20 cellular contexts compared by ENCODE assay signal in genomic region chr10:132320776-132321469, GRCh38. TPM values are rescaled to one million over a fixed set of nuclear protein-coding genes. Genes with fewer than 3 reads are reported as not detected.
DNase-seq lines count a peak whose midpoint lies in the region; ATAC-seq, FAIRE-seq and TF ChIP-seq lines count a peak whose summit lies in the region.
"Had no signal": no experiment of that assay in that cellular context is flagged by ENCODE, and none has a peak within 500 bp of the region (broad histone marks: within the 10 kb centered on the region; RNA-seq: fewer than 3 reads in every experiment).

No MANE protein-coding gene starts in this region.

- peaks cover 45% of the 10 kb centered on the region for H3K4me1 Mint-ChIP-seq in stimulated activated effector memory CD8-positive, alpha-beta T cell treated with anti-CD3 and anti-CD28 coated beads, Interleukin-12 subunit alpha, Interleukin-12 subunit beta, amount 100 ng/mL, for 72 hours

- FAIRE-seq in HepG2 (lab: Jason Lieb, UNC), result no peak

- ATAC-seq in HepG2 (no peak), right lobe of liver (no peak), GM19328 (IDR thresholded peaks at IDR 0.05; ENCODE audit: unreplicated experiment) (no peak)
- ATAC-seq in stimulated activated effector memory CD8-positive, alpha-beta T cell treated with anti-CD3 and anti-CD28 coated beads, Interleukin-12 subunit alpha, Interleukin-12 subunit beta, amount 100 ng/mL, for 72 hours, result no peak
- ATAC-seq: body of pancreas; naive thymus-derived CD8-positive, alpha-beta T cell had no signal

- no peaks in the 10 kb centered on the region for H3K9me3 ChIP-seq in HepG2 (ENCODE audit: low read length)
- no peaks in the 10 kb centered on the region for H3K9me3 ChIP-seq in right lobe of liver
- H3K9me3 ChIP-seq in fibroblast of lung (ENCODE audit: control insufficient read depth, insufficient read depth, low read depth, low read length), result no peaks in the 10 kb centered on the region
- H3K9me3 ChIP-seq: body of pancreas, testis had no signal

- H3K27me3 ChIP-seq in HepG2 (ENCODE audit: control insufficient read depth in 1 of 2, insufficient read depth in 2 of 2, low read length in 2 of 2), result no peaks in the 10 kb centered on the region
- no peaks in the 10 kb centered on the region for H3K27me3 ChIP-seq in right lobe of liver
- H3K27me3 ChIP-seq in fibroblast of lung (ENCODE audit: control insufficient read depth, insufficient read depth, low read length), result no peaks in the 10 kb centered on the region
- H3K27me3 ChIP-seq: body of pancreas, hepatocyte, testis had no signal

- peak overlapping the region; percentile 84 for H3K27ac Mint-ChIP-seq in stimulated activated effector memory CD8-positive, alpha-beta T cell treated with anti-CD3 and anti-CD28 coated beads, Interleukin-12 subunit alpha, Interleukin-12 subunit beta, amount 100 ng/mL, for 72 hours
- H3K27ac Mint-ChIP-seq: activated T-cell treated with anti-CD3 and anti-CD28 coated beads, Interleukin-2, amount 50 U/mL, for 72 hours; naive thymus-derived CD8-positive, alpha-beta T cell had no signal

- TF ChIP-seq POLR2A in HepG2 (IDR thresholded peaks at IDR 0.05; ENCODE audit: insufficient read depth in 1 of 2, low read depth in 2 of 2, low read length in 2 of 2), result no peak
- TF ChIP-seq POLR2A in right lobe of liver (IDR thresholded peaks at IDR 0.05), result no peak

- H3K9me3 Mint-ChIP-seq in stimulated activated effector memory CD8-positive, alpha-beta T cell treated with anti-CD3 and anti-CD28 coated beads, Interleukin-12 subunit alpha, Interleukin-12 subunit beta, amount 100 ng/mL, for 72 hours, result no peaks in the 10 kb centered on the region
- H3K9me3 Mint-ChIP-seq: activated B cell treated with CpG ODN at 0.5 μM for 24 hours; activated CD8-positive, alpha-beta T cell treated with anti-CD3 and anti-CD28 coated beads for 36 hours; activated T-cell treated with anti-CD3 and anti-CD28 coated beads, Interleukin-2, amount 50 U/mL, for 72 hours; naive thymus-derived CD8-positive, alpha-beta T cell had no signal

- no peak for TF ChIP-seq CTCF in HepG2 (CRISPR knock-in tag; IDR thresholded peaks at IDR 0.05)
- no peak for TF ChIP-seq CTCF in right lobe of liver (IDR thresholded peaks at IDR 0.05)
- TF ChIP-seq CTCF in fibroblast of lung (conservative IDR thresholded peaks at IDR 0.05 in 1 of 2, IDR thresholded peaks at IDR 0.05 in 1 of 2; ENCODE audit: low read depth in 1 of 2, low read length in 2 of 2), result no peak

- no peak for TF ChIP-seq RAD21 in HepG2 (CRISPR knock-in tag; IDR thresholded peaks at IDR 0.05)

- no peaks in the 10 kb centered on the region for H3K79me2 ChIP-seq in HepG2 (ENCODE audit: insufficient read depth, low read length)
- peaks cover 1% of the 10 kb centered on the region for H3K79me2 ChIP-seq in fibroblast of lung (ENCODE audit: control insufficient read depth, insufficient read depth, low read length)
- H3K79me2 ChIP-seq: hepatocyte had no signal

- H3K27ac ChIP-seq in HepG2 (ENCODE audit: extremely low read length, insufficient read depth, low read length), result no peak overlapping the region
- H3K27ac ChIP-seq in right lobe of liver, result no peak overlapping the region
- peak overlapping the region; percentile 78 for H3K27ac ChIP-seq in fibroblast of lung (ENCODE audit: insufficient read depth, low read length)
- H3K27ac ChIP-seq: body of pancreas, coronary artery, hepatocyte, SK-N-MC, testis had no signal

- in situ Hi-C loops in HepG2 (cut with HindIII; ENCODE audit: extremely low pct_ligation_motif_present, low pct_unique_long_range_greater_than_20kb), result no loop called here

- TF ChIP-seq EP300 in HepG2 (IDR thresholded peaks at IDR 0.05; ENCODE audit: low read depth in 2 of 2, low read length in 2 of 2), result no peak
- no peak for TF ChIP-seq EP300 in HepG2 (CRISPR knock-in tag; IDR thresholded peaks at IDR 0.05; ENCODE audit: borderline replicate concordance)

- no peak for DNase-seq in HepG2 (ENCODE audit: low spot score)
- DNase-seq in right lobe of liver, result no peak
- DNase-seq in RPMI7951 (ENCODE audit: low read depth), result peak; percentile 40
- DNase-seq in fibroblast of lung (ENCODE audit: low read depth in 2 of 2), result no peak
- DNase-seq in stimulated activated effector memory CD8-positive, alpha-beta T cell treated with anti-CD3 and anti-CD28 coated beads, Interleukin-12 subunit alpha, Interleukin-12 subunit beta, amount 100 ng/mL, for 72 hours (ENCODE audit: low spot score in 2 of 2), result no peak
- no peak for DNase-seq in mesenteric fat pad (ENCODE audit: low spot score)
- no peak for DNase-seq in GF-D8 (lab: John Stamatoyannopoulos, UW)
- DNase-seq: activated B cell treated with CpG ODN at 0.5 μM for 24 hours; islet precursor cell; naive thymus-derived CD8-positive, alpha-beta T cell; NCI-H1092 treated with DMSO at 0.1 percent for 48 hours; NCI-H2081; testis had no signal

- H3K9ac ChIP-seq in HepG2 (ENCODE audit: insufficient read depth, low read depth, low read length), result no peak overlapping the region
- no peak overlapping the region for H3K9ac ChIP-seq in fibroblast of lung (ENCODE audit: insufficient read depth, low read length)

- H2AFZ ChIP-seq in HepG2 (ENCODE audit: low read length), result no peak overlapping the region
- no peak overlapping the region for H2AFZ ChIP-seq in fibroblast of lung (ENCODE audit: low read length)
- H2AFZ ChIP-seq: hepatocyte had no signal

- H3K4me3 ChIP-seq in HepG2 (replicated peaks in 1 of 3; ENCODE audit: insufficient read depth in 1 of 3, low read depth in 2 of 3, low read length in 3 of 3) (peak overlapping the region in 1 of 3 experiments; percentile 39; a peak in 1 of 6 replicates), right lobe of liver (no peak overlapping the region), fibroblast of lung (replicated peaks in 1 of 4; ENCODE audit: control extremely low read depth in 1 of 4, insufficient read depth in 1 of 4, low read depth in 3 of 4, low read length in 4 of 4) (no peak overlapping the region)
- H3K4me3 ChIP-seq: body of pancreas, coronary artery, hepatocyte, SK-N-MC, testis had no signal

- no peaks in the 10 kb centered on the region for H4K20me1 ChIP-seq in HepG2 (ENCODE audit: insufficient read depth, low read length)
- no peaks in the 10 kb centered on the region for H4K20me1 ChIP-seq in fibroblast of lung (ENCODE audit: control insufficient read depth, extremely low read depth, insufficient read depth, low read length)

- H3K4me1 ChIP-seq in HepG2 (ENCODE audit: insufficient read depth, low read length), result peaks cover 26% of the 10 kb centered on the region
- peaks cover 0 to 7% (median 0%) of the 10 kb centered on the region in 4 donors for H3K4me1 ChIP-seq in right lobe of liver
- peaks cover 16% of the 10 kb centered on the region for H3K4me1 ChIP-seq in fibroblast of lung (ENCODE audit: control insufficient read depth, extremely low read depth, insufficient read depth, low read length)
- H3K4me1 ChIP-seq: body of pancreas, testis had no signal

- no TSS peak for BruUV-seq in HepG2 (replicated peaks; lab: Mats Ljungman, UMichigan)

- no peak overlapping the region; the same call in 1 of the 2 replicates for H3K4me2 ChIP-seq in HepG2 (ENCODE audit: low read depth, low read length)
- no peak overlapping the region for H3K4me2 ChIP-seq in fibroblast of lung (ENCODE audit: extremely low read depth, insufficient read depth, low read length)

- POLR2A ChIA-PET in HepG2 (lab: Yijun Ruan, JAX), result interaction anchor here (1.6 kb wide), 1 partner anchor 13 kb away, joined by 4 read pairs; the partner anchor contains the start of gene STK32C

- H3K36me3 ChIP-seq in HepG2 (replicated peaks in 1 of 2; ENCODE audit: control insufficient read depth in 1 of 2, insufficient read depth in 2 of 2, low read length in 2 of 2) (no peaks in the 10 kb centered on the region), right lobe of liver (no peaks in the 10 kb centered on the region), fibroblast of lung (ENCODE audit: control insufficient read depth, insufficient read depth, low read length) (peaks cover 4% of the 10 kb centered on the region)

- intact Hi-C loops in HepG2 (cut with micrococcal nuclease; ENCODE audit: unreplicated experiment) (no loop called here), right lobe of liver (cut with DNase I) (no loop called here)

- 93% methylated on average over 9 of the region's 9 CpGs for WGBS in HepG2 (ENCODE audit: low lambda C conversion rate)
- 73% methylated on average over 4 of the region's 9 CpGs for WGBS in right lobe of liver (ENCODE audit: insufficient coverage, low coverage, low lambda C conversion rate, missing lambda C conversion rate)

- no peaks in the 10 kb centered on the region for H3K36me3 Mint-ChIP-seq in stimulated activated effector memory CD8-positive, alpha-beta T cell treated with anti-CD3 and anti-CD28 coated beads, Interleukin-12 subunit alpha, Interleukin-12 subunit beta, amount 100 ng/mL, for 72 hours

- peak overlapping the region; percentile 60 for H3K4me3 Mint-ChIP-seq in stimulated activated effector memory CD8-positive, alpha-beta T cell treated with anti-CD3 and anti-CD28 coated beads, Interleukin-12 subunit alpha, Interleukin-12 subunit beta, amount 100 ng/mL, for 72 hours
- H3K4me3 Mint-ChIP-seq: activated B cell treated with CpG ODN at 0.5 μM for 24 hours; activated CD8-positive, alpha-beta T cell treated with anti-CD3 and anti-CD28 coated beads for 36 hours; naive thymus-derived CD8-positive, alpha-beta T cell had no signal

- CTCF ChIA-PET in HepG2 (lab: Yijun Ruan, JAX; ENCODE audit: low intra/inter-chr PET ratio, low total read pairs), result no interaction called here

RNA-seq across cellular contexts. Expression of gene LRRC27, which starts 11.1 kb away (rescaled TPM):
- total RNA-seq in HepG2 (2016; rRNA removed; fragmentation: Illumina TruSeq; extraction: Trizol) (3.9 and 4.6 TPM in 2 replicates), right lobe of liver (1 to 10 TPM; 2.2 to 5.4 (median 3.2) TPM), fibroblast of lung (11.7 and 13.1 TPM in 2 replicates), mesenteric fat pad (9.0 TPM)
- 2.1 and 2.2 TPM in 2 replicates for total RNA-seq in HepG2 (2016; cell fraction: cytosol; rRNA removed; fragmentation: Illumina TruSeq; extraction: Trizol; ENCODE audit: low read depth)
- total RNA-seq in HepG2 (2016; cell fraction: insoluble cytoplasmic fraction; rRNA removed; fragmentation: Illumina TruSeq; extraction: Trizol), result 3.2 and 4.3 TPM in 2 replicates
- 2.1 and 2.5 TPM in 2 replicates for total RNA-seq in HepG2 (2016; cell fraction: membrane; rRNA removed; fragmentation: Illumina TruSeq; extraction: Trizol)
- total RNA-seq in HepG2 (2016; cell fraction: nucleus; rRNA removed; fragmentation: Illumina TruSeq; extraction: Trizol), result 5.9 and 7.5 TPM in 2 replicates
- polyA plus RNA-seq in HepG2 (2011; rRNA removed) (4.2 and 4.3 TPM in 2 replicates), fibroblast of lung (3.5 and 4.1 TPM in 2 replicates)
- polyA plus RNA-seq in HepG2 (2011; cell fraction: cytosol; rRNA removed), result 1.8 and 1.9 TPM in 2 replicates
- polyA plus RNA-seq in HepG2 (2011; cell fraction: nucleus; rRNA removed), result 14.3 and 14.5 TPM in 2 replicates
- 3.2 and 3.6 TPM in 2 replicates for polyA plus RNA-seq in HepG2 (2012)
- 0.82 and 0.88 TPM in 2 replicates for polyA plus RNA-seq in HepG2 (2016; cell fraction: cytosol; fragmentation: Illumina TruSeq; extraction: Trizol; ENCODE audit: low read depth)
- polyA plus RNA-seq in HepG2 (2016; cell fraction: insoluble cytoplasmic fraction; fragmentation: Illumina TruSeq; extraction: Trizol; ENCODE audit: low read depth), result 3.6 and 4.7 TPM in 2 replicates
- 2.6 and 2.7 TPM in 2 replicates for polyA plus RNA-seq in HepG2 (2016; cell fraction: membrane; fragmentation: Illumina TruSeq; extraction: Trizol; ENCODE audit: low read depth)
- polyA plus RNA-seq in HepG2 (2016; cell fraction: nucleus; fragmentation: Illumina TruSeq; extraction: Trizol; ENCODE audit: insufficient read depth, low read depth), result 11.7 and 14.6 TPM in 2 replicates
- 2.7 and 3.0 TPM in 2 replicates for polyA minus RNA-seq in HepG2 (2011; rRNA and poly(A)+ RNA removed; ENCODE audit: low replicate concordance)
- 0.88 and 1.4 TPM in 2 replicates for polyA minus RNA-seq in HepG2 (2011; cell fraction: cytosol; rRNA and poly(A)+ RNA removed)
- polyA minus RNA-seq in HepG2 (2011; cell fraction: nucleus; rRNA and poly(A)+ RNA removed), result 11.1 and 12.3 TPM in 2 replicates
- 3.0 and 4.3 TPM in 2 replicates for total RNA-seq in RPMI7951 (2014; rRNA removed; shearing (Covaris generic))
- polyA plus RNA-seq in fibroblast of lung (2012), result 3.6 and 5.5 TPM in 2 replicates
- polyA minus RNA-seq in fibroblast of lung (ENCODE audit: low replicate concordance), result 2.9 and 5.4 TPM in 2 replicates

RNA-seq across cellular contexts. Expression of gene STK32C, which starts 13.2 kb away (rescaled TPM):
- total RNA-seq in HepG2 (2016; rRNA removed; fragmentation: Illumina TruSeq; extraction: Trizol) (18.9 and 19.4 TPM in 2 replicates), right lobe of liver (1 to 10 TPM; 1.6 to 3.5 (median 2.1) TPM), fibroblast of lung (12.6 and 21.5 TPM in 2 replicates), mesenteric fat pad (18.3 TPM)
- total RNA-seq in HepG2 (2016; cell fraction: cytosol; rRNA removed; fragmentation: Illumina TruSeq; extraction: Trizol; ENCODE audit: low read depth), result 6.4 and 9.0 TPM in 2 replicates
- total RNA-seq in HepG2 (2016; cell fraction: insoluble cytoplasmic fraction; rRNA removed; fragmentation: Illumina TruSeq; extraction: Trizol), result 18.5 and 19.3 TPM in 2 replicates
- total RNA-seq in HepG2 (2016; cell fraction: membrane; rRNA removed; fragmentation: Illumina TruSeq; extraction: Trizol), result 13.9 and 14.9 TPM in 2 replicates
- total RNA-seq in HepG2 (2016; cell fraction: nucleus; rRNA removed; fragmentation: Illumina TruSeq; extraction: Trizol), result 8.4 and 10.8 TPM in 2 replicates
- polyA plus RNA-seq in HepG2 (2011; rRNA removed) (9.9 and 10.9 TPM in 2 replicates), fibroblast of lung (4.4 and 8.0 TPM in 2 replicates)
- polyA plus RNA-seq in HepG2 (2011; cell fraction: cytosol; rRNA removed), result 7.4 and 11.6 TPM in 2 replicates
- polyA plus RNA-seq in HepG2 (2011; cell fraction: nucleus; rRNA removed), result 13.7 and 17.7 TPM in 2 replicates
- 12.0 and 12.5 TPM in 2 replicates for polyA plus RNA-seq in HepG2 (2012)
- polyA plus RNA-seq in HepG2 (2016; cell fraction: cytosol; fragmentation: Illumina TruSeq; extraction: Trizol; ENCODE audit: low read depth), result 9.3 and 10.8 TPM in 2 replicates
- 19.9 and 20.6 TPM in 2 replicates for polyA plus RNA-seq in HepG2 (2016; cell fraction: insoluble cytoplasmic fraction; fragmentation: Illumina TruSeq; extraction: Trizol; ENCODE audit: low read depth)
- 11.2 and 12.1 TPM in 2 replicates for polyA plus RNA-seq in HepG2 (2016; cell fraction: membrane; fragmentation: Illumina TruSeq; extraction: Trizol; ENCODE audit: low read depth)
- 19.7 and 20.0 TPM in 2 replicates for polyA plus RNA-seq in HepG2 (2016; cell fraction: nucleus; fragmentation: Illumina TruSeq; extraction: Trizol; ENCODE audit: insufficient read depth, low read depth)
- polyA minus RNA-seq in HepG2 (2011; rRNA and poly(A)+ RNA removed; ENCODE audit: low replicate concordance), result 10.2 and 30.6 TPM in 2 replicates
- 4.4 and 5.4 TPM in 2 replicates for polyA minus RNA-seq in HepG2 (2011; cell fraction: cytosol; rRNA and poly(A)+ RNA removed)
- 6.1 and 7.1 TPM in 2 replicates for polyA minus RNA-seq in HepG2 (2011; cell fraction: nucleus; rRNA and poly(A)+ RNA removed)
- 16.6 and 16.7 TPM in 2 replicates for total RNA-seq in RPMI7951 (2014; rRNA removed; shearing (Covaris generic))
- polyA plus RNA-seq in fibroblast of lung (2012), result 8.4 and 17.6 TPM in 2 replicates
- 8.6 and 15.8 TPM in 2 replicates for polyA minus RNA-seq in fibroblast of lung (ENCODE audit: low replicate concordance)
